In genomic region chr21:34642211-34643075, GRCh38 we compare ENCODE assay signal across 10 cellular contexts. TPM values are rescaled to one million over a fixed set of nuclear protein-coding genes. Genes with fewer than 3 reads are reported as not detected.
A peak's percentile ranks its signal among the peaks of the same experiment; 100 is the strongest.
DNase-seq lines count a peak whose midpoint lies in the region; ATAC-seq and TF ChIP-seq lines count a peak whose summit lies in the region.
"Had no signal": no experiment of that assay in that cellular context is flagged by ENCODE, and none has a peak within 500 bp of the region (broad histone marks: within the 10 kb centered on the region; RNA-seq: fewer than 3 reads in every experiment).

No MANE protein-coding gene starts in this region.

- ATAC-seq in GM18867 (IDR thresholded peaks at IDR 0.05; ENCODE audit: unreplicated experiment) = peak; percentile 38
- peak; percentile 53 for ATAC-seq in HG02610 (IDR thresholded peaks at IDR 0.05; ENCODE audit: unreplicated experiment)
- peak; percentile 25 for ATAC-seq in mucosa of descending colon

- no peaks in the 10 kb centered on the region for H3K4me1 ChIP-seq in mucosa of descending colon (ENCODE audit: low read depth)

- H3K36me3 ChIP-seq in mucosa of descending colon (ENCODE audit: low read depth) = no peaks in the 10 kb centered on the region

- DNase-seq in MV-4-11 (lab: John Stamatoyannopoulos, UW) (peak; percentile 57), mucosa of descending colon (no peak), 8988T (no peak), dermis blood vessel endothelial cell (no peak), HuH-7.5 (ENCODE audit: low spot score) (no peak)
- DNase-seq in stimulated activated naive CD4-positive, alpha-beta T cell (lab: John Stamatoyannopoulos, UW) = no peak
- DNase-seq: activated effector memory CD4-positive, alpha-beta T cell treated with Interleukin-2 at 50 U/mL for 16 hours; occipital lobe had no signal

- H3K4me3 ChIP-seq in mucosa of descending colon = no peak overlapping the region

- intact Hi-C loops in mucosa of descending colon (cut with DNase I, micrococcal nuclease) = no loop called here

- no peaks in the 10 kb centered on the region for H3K9me3 ChIP-seq in mucosa of descending colon

- no peak for TF ChIP-seq CTCF in mucosa of descending colon (IDR thresholded peaks at IDR 0.05)

RNA-seq across cellular contexts. Expression of gene CLIC6, which starts 26.4 kb away (rescaled TPM):
- total RNA-seq in mucosa of descending colon = 1 to 10 TPM in 2 of 3 donors, under 1 TPM in 1; 0.96 to 4.8 (median 3.0) TPM
- not detected in 2 replicates for total RNA-seq in dermis blood vessel endothelial cell

RNA-seq across cellular contexts. Expression of gene RCAN1, which starts 27.5 kb away (rescaled TPM):
- total RNA-seq in mucosa of descending colon = 10 to 100 TPM; 44.4 to 55.2 (median 50.7) TPM
- 31.8 and 45.9 TPM in 2 replicates for total RNA-seq in dermis blood vessel endothelial cell
